ENCODE assay signal across 1 cellular context in genomic region chr1:231240883-231241735, GRCh38.
TF ChIP-seq lines count a peak whose summit lies in the region.

Gene GNPAT, plus strand, starts transcription at chr1:231241212. Its CDS starts 167 bp downstream, at chr1:231241379.

TF ChIP-seq in HepG2, 621 proteins besides CTCF, POLR2A, EP300 and RAD21 (continued from another document and continues in another):
- no peak for TF ChIP-seq ZBTB44 (CRISPR knock-in tag; IDR thresholded peaks at IDR 0.05)
- no peak for TF ChIP-seq ZNF354B (CRISPR knock-in tag; IDR thresholded peaks at IDR 0.05)
- TF ChIP-seq, protein P1, sequence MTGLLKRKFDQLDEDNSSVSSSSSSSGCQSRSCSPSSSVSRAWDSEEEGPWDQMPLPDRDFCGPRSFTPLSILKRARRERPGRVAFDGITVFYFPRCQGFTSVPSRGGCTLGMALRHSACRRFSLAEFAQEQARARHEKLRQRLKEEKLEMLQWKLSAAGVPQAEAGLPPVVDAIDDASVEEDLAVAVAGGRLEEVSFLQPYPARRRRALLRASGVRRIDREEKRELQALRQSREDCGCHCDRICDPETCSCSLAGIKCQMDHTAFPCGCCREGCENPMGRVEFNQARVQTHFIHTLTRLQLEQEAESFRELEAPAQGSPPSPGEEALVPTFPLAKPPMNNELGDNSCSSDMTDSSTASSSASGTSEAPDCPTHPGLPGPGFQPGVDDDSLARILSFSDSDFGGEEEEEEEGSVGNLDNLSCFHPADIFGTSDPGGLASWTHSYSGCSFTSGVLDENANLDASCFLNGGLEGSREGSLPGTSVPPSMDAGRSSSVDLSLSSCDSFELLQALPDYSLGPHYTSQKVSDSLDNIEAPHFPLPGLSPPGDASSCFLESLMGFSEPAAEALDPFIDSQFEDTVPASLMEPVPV (CRISPR knock-in tag; IDR thresholded peaks at IDR 0.05) = no peak; the same call in 1 of the 2 replicates
- TF ChIP-seq, protein P2, sequence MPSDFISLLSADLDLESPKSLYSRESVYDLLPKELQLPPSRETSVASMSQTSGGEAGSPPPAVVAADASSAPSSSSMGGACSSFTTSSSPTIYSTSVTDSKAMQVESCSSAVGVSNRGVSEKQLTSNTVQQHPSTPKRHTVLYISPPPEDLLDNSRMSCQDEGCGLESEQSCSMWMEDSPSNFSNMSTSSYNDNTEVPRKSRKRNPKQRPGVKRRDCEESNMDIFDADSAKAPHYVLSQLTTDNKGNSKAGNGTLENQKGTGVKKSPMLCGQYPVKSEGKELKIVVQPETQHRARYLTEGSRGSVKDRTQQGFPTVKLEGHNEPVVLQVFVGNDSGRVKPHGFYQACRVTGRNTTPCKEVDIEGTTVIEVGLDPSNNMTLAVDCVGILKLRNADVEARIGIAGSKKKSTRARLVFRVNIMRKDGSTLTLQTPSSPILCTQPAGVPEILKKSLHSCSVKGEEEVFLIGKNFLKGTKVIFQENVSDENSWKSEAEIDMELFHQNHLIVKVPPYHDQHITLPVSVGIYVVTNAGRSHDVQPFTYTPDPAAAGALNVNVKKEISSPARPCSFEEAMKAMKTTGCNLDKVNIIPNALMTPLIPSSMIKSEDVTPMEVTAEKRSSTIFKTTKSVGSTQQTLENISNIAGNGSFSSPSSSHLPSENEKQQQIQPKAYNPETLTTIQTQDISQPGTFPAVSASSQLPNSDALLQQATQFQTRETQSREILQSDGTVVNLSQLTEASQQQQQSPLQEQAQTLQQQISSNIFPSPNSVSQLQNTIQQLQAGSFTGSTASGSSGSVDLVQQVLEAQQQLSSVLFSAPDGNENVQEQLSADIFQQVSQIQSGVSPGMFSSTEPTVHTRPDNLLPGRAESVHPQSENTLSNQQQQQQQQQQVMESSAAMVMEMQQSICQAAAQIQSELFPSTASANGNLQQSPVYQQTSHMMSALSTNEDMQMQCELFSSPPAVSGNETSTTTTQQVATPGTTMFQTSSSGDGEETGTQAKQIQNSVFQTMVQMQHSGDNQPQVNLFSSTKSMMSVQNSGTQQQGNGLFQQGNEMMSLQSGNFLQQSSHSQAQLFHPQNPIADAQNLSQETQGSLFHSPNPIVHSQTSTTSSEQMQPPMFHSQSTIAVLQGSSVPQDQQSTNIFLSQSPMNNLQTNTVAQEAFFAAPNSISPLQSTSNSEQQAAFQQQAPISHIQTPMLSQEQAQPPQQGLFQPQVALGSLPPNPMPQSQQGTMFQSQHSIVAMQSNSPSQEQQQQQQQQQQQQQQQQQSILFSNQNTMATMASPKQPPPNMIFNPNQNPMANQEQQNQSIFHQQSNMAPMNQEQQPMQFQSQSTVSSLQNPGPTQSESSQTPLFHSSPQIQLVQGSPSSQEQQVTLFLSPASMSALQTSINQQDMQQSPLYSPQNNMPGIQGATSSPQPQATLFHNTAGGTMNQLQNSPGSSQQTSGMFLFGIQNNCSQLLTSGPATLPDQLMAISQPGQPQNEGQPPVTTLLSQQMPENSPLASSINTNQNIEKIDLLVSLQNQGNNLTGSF (CRISPR knock-in tag; IDR thresholded peaks at IDR 0.05) = no peak
- TF ChIP-seq, protein P3, sequence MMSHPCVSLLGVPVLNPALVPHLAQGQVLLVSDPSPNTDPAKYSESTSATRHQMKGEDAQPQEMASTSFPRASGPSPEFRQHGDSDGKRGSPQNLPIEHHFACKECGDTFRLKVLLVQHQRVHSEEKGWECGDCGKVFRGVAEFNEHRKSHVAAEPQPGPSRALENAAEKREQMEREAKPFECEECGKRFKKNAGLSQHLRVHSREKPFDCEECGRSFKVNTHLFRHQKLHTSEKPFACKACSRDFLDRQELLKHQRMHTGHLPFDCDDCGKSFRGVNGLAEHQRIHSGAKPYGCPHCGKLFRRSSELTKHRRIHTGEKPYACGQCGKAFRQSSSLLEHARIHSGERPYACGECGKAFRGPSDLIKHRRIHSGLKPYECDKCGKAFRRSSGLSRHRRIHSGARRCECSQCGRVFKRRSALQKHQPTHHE (CRISPR knock-in tag; IDR thresholded peaks at IDR 0.05; ENCODE audit: borderline replicate concordance) = peak; percentile 61; the same call in 1 of the 2 replicates
- TF ChIP-seq ZFP36L1 (CRISPR knock-in tag; IDR thresholded peaks at IDR 0.05) = no peak
- no peak for TF ChIP-seq RORA (CRISPR knock-in tag; IDR thresholded peaks at IDR 0.05)
- no peak for TF ChIP-seq ZBTB49 (CRISPR knock-in tag; IDR thresholded peaks at IDR 0.05; ENCODE audit: borderline replicate concordance)
- no peak for TF ChIP-seq KLF9 (CRISPR knock-in tag; IDR thresholded peaks at IDR 0.05; ENCODE audit: low read depth)
- TF ChIP-seq ATAD3A (CRISPR knock-in tag; IDR thresholded peaks at IDR 0.05) = no peak
- TF ChIP-seq TCF12 (IDR thresholded peaks at IDR 0.05) = no peak
- no peak for TF ChIP-seq TCF12 (CRISPR knock-in tag; IDR thresholded peaks at IDR 0.05)
- no peak for TF ChIP-seq TFAP4 (IDR thresholded peaks at IDR 0.05; ENCODE audit: borderline replicate concordance, low read depth)
- TF ChIP-seq ZNF781 (CRISPR knock-in tag; IDR thresholded peaks at IDR 0.05; ENCODE audit: borderline replicate concordance, not compliant biosample characterization) = no peak
- TF ChIP-seq ZNF761 (CRISPR knock-in tag; conservative IDR thresholded peaks at IDR 0.05) = no peak
- TF ChIP-seq ZNF879 (CRISPR knock-in tag; IDR thresholded peaks at IDR 0.05) = no peak
- TF ChIP-seq ZNF441 (CRISPR knock-in tag; IDR thresholded peaks at IDR 0.05; ENCODE audit: borderline replicate concordance) = no peak; the same call in 1 of the 2 replicates
- no peak for TF ChIP-seq ZNF512B (CRISPR knock-in tag; IDR thresholded peaks at IDR 0.05; ENCODE audit: borderline replicate concordance)
- no peak for TF ChIP-seq KDM1A (CRISPR knock-in tag; IDR thresholded peaks at IDR 0.05)
- no peak for TF ChIP-seq ZNF850 (CRISPR knock-in tag; conservative IDR thresholded peaks at IDR 0.05)
- TF ChIP-seq ZNF816 (CRISPR knock-in tag; IDR thresholded peaks at IDR 0.05; ENCODE audit: borderline replicate concordance) = no peak; the same call in none of the 2 replicates
- peak; percentile 70; the same call in 1 of the 2 replicates for TF ChIP-seq NR2C2 (CRISPR knock-in tag; IDR thresholded peaks at IDR 0.05; ENCODE audit: borderline replicate concordance)
- peak; percentile 23; the same call in 1 of the 2 replicates for TF ChIP-seq KLF12 (CRISPR knock-in tag; IDR thresholded peaks at IDR 0.05; ENCODE audit: borderline replicate concordance)
- TF ChIP-seq, protein P4, sequence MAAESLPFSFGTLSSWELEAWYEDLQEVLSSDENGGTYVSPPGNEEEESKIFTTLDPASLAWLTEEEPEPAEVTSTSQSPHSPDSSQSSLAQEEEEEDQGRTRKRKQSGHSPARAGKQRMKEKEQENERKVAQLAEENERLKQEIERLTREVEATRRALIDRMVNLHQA (CRISPR knock-in tag; IDR thresholded peaks at IDR 0.05) = no peak
- no peak for TF ChIP-seq SAFB2 (CRISPR knock-in tag; IDR thresholded peaks at IDR 0.05; ENCODE audit: borderline replicate concordance, low read depth)
- TF ChIP-seq ZC3H13 (CRISPR knock-in tag; IDR thresholded peaks at IDR 0.05) = no peak
- TF ChIP-seq ZNF570 (CRISPR knock-in tag; IDR thresholded peaks at IDR 0.05; ENCODE audit: borderline replicate concordance) = no peak
- no peak for TF ChIP-seq MBNL3 (CRISPR knock-in tag; conservative IDR thresholded peaks at IDR 0.05)
- no peak for TF ChIP-seq SP1 (IDR thresholded peaks at IDR 0.05)
- TF ChIP-seq SP1 (CRISPR knock-in tag; IDR thresholded peaks at IDR 0.05) = no peak
- peak; percentile 97 for TF ChIP-seq ZNF687 (CRISPR knock-in tag; IDR thresholded peaks at IDR 0.05)
